1 cellular context compared by ENCODE assay signal in the genomic region with DNA sequence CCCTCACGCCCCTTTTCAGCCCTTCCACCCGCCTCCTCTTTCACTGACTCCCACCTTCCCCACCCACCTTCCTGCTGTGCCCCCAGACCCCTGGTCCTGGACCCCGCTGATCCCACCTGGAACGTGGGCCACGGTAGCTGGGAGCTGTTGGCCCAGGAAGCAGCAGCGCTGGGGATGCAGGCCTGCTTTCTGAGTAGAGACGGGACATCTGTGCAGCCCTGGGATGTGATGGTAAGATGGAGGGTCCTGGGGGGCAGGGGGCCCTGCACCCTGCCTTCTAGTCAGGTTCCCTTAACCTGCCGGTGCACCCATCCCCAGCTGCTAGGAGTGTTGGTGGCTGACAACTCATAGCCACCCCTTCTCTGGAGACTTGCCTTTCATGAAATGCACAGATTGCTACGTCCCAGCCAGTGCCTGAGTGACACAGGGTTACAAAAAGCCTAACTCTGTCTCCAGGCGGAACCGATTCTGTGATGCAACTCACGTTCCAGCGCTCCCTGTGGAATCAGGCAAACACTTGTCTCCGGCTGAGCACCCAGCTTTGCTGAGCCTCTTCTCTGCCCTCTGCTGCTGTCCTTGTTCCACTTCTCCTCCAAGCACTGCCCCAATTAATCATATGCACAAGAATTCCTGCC.
TF ChIP-seq lines count a peak whose summit lies in the region.

No MANE protein-coding gene starts in this region.

TF ChIP-seq in SK-N-SH treated with all-trans-retinoic acid at 6 μM for 48 hours, 23 proteins besides CTCF, POLR2A, EP300 and RAD21 (continued from another document):
- TF ChIP-seq, protein P1, sequence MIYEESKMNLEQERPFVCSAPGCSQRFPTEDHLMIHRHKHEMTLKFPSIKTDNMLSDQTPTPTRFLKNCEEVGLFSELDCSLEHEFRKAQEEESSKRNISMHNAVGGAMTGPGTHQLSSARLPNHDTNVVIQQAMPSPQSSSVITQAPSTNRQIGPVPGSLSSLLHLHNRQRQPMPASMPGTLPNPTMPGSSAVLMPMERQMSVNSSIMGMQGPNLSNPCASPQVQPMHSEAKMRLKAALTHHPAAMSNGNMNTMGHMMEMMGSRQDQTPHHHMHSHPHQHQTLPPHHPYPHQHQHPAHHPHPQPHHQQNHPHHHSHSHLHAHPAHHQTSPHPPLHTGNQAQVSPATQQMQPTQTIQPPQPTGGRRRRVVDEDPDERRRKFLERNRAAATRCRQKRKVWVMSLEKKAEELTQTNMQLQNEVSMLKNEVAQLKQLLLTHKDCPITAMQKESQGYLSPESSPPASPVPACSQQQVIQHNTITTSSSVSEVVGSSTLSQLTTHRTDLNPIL (CRISPR knock-in tag; IDR thresholded peaks at IDR 0.05; ENCODE audit: low read depth): no peak
- TF ChIP-seq BACH2 (CRISPR knock-in tag; IDR thresholded peaks at IDR 0.05; ENCODE audit: borderline replicate concordance) (no peak), ZFP30 (CRISPR knock-in tag; IDR thresholded peaks at IDR 0.05) (no peak), ZNF70 (CRISPR knock-in tag; IDR thresholded peaks at IDR 0.05) (no peak), ESRRG (CRISPR knock-in tag; IDR thresholded peaks at IDR 0.05) (no peak), ZFP3 (CRISPR knock-in tag; IDR thresholded peaks at IDR 0.05) (no peak), ZC3H10 (CRISPR knock-in tag; IDR thresholded peaks at IDR 0.05) (no peak), TCF4 (CRISPR knock-in tag; IDR thresholded peaks at IDR 0.05; ENCODE audit: borderline replicate concordance) (no peak), ZNF565 (CRISPR knock-in tag; conservative IDR thresholded peaks at IDR 0.05; ENCODE audit: low read depth) (no peak), ARNTL (CRISPR knock-in tag; IDR thresholded peaks at IDR 0.05; ENCODE audit: borderline replicate concordance, low read depth) (no peak), CSDC2 (CRISPR knock-in tag; IDR thresholded peaks at IDR 0.05) (no peak)
- TF ChIP-seq, protein P2, sequence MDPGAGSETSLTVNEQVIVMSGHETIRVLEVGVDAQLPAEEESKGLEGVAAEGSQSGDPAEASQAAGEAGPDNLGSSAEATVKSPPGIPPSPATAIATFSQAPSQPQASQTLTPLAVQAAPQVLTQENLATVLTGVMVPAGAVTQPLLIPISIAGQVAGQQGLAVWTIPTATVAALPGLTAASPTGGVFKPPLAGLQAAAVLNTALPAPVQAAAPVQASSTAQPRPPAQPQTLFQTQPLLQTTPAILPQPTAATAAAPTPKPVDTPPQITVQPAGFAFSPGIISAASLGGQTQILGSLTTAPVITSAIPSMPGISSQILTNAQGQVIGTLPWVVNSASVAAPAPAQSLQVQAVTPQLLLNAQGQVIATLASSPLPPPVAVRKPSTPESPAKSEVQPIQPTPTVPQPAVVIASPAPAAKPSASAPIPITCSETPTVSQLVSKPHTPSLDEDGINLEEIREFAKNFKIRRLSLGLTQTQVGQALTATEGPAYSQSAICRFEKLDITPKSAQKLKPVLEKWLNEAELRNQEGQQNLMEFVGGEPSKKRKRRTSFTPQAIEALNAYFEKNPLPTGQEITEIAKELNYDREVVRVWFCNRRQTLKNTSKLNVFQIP (CRISPR knock-in tag; IDR thresholded peaks at IDR 0.05; ENCODE audit: borderline replicate concordance, low read depth): no peak
- TF ChIP-seq, protein P3, sequence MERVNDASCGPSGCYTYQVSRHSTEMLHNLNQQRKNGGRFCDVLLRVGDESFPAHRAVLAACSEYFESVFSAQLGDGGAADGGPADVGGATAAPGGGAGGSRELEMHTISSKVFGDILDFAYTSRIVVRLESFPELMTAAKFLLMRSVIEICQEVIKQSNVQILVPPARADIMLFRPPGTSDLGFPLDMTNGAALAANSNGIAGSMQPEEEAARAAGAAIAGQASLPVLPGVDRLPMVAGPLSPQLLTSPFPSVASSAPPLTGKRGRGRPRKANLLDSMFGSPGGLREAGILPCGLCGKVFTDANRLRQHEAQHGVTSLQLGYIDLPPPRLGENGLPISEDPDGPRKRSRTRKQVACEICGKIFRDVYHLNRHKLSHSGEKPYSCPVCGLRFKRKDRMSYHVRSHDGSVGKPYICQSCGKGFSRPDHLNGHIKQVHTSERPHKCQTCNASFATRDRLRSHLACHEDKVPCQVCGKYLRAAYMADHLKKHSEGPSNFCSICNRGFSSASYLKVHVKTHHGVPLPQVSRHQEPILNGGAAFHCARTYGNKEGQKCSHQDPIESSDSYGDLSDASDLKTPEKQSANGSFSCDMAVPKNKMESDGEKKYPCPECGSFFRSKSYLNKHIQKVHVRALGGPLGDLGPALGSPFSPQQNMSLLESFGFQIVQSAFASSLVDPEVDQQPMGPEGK (CRISPR knock-in tag; IDR thresholded peaks at IDR 0.05; ENCODE audit: borderline replicate concordance): no peak
